ENCODE assay signal across 18 cellular contexts in the genomic region with DNA sequence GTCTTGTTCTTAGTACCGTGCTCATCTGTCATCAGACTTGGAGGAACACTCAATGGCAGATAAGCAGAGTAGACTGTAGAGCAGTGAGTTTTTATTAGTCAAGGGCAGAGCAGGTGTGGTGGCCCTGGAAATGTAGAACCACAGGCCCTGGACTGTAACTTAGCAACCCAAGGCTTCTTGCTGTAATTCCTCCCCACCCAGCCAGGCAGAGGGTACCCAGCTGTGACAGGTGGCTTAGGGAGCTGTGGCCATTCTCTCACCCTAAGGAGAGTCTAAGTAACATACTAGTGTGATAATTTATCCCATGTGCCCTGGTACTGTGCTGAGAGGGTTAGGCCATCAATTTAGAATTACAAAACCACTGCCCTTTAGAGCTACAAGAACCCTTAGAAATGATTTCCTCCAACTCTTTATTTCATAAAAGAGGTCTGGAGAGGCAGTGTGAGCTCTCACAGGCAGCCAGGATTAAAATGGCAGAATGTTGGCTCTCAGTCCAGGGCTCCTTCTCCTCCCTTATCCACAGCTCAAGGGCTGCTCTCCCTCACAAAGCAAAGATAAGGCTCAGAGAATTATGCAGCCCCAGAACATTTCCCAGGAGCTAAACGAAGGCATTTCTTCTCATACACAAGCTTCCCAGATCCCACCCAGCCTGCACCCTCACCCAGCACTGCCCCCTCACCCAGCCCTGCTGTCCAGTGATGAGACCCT. TPM values are rescaled to one million over a fixed set of nuclear protein-coding genes. Genes with fewer than 3 reads are reported as not detected.
A peak's percentile ranks its signal among the peaks of the same experiment; 100 is the strongest.
DNase-seq lines count a peak whose midpoint lies in the region; ATAC-seq and TF ChIP-seq lines count a peak whose summit lies in the region.
"Had no signal": no experiment of that assay in that cellular context is flagged by ENCODE, and none has a peak within 500 bp of the region (broad histone marks: within the 10 kb centered on the region; RNA-seq: fewer than 3 reads in every experiment).

No MANE protein-coding gene starts in this region.

- no peaks in the 10 kb centered on the region for H4K20me1 ChIP-seq in Loucy (ENCODE audit: insufficient read depth, low read length, poor library complexity, severe bottlenecking)

- no peaks in the 10 kb centered on the region for H3K36me3 Mint-ChIP-seq in CD4-positive, alpha-beta T cell (ENCODE audit: low read depth)
- H3K36me3 Mint-ChIP-seq: activated naive CD8-positive, alpha-beta T cell treated with anti-CD3 and anti-CD28 coated beads, Interleukin-2, amount 10 ng/mL, durations not matched to agents 7 days and 5 days had no signal

- no peaks in the 10 kb centered on the region for H3K27me3 ChIP-seq in CD4-positive, alpha-beta T cell (ENCODE audit: control insufficient read depth, insufficient read depth, low read length)
- no peaks in the 10 kb centered on the region for H3K27me3 ChIP-seq in Loucy (ENCODE audit: insufficient read depth, low read length, poor library complexity, severe bottlenecking)
- H3K27me3 ChIP-seq: SJCRH30 had no signal

- TF ChIP-seq CTCF in CD4-positive, alpha-beta T cell (IDR thresholded peaks at IDR 0.05) = no peak
- TF ChIP-seq CTCF in Loucy (conservative IDR thresholded peaks at IDR 0.05; ENCODE audit: low read length) = no peak

- peak overlapping the region; percentile 72 for H3K4me2 ChIP-seq in Loucy (ENCODE audit: low read depth, low read length, poor library complexity, severe bottlenecking)

- H3K4me1 Mint-ChIP-seq in CD4-positive, alpha-beta T cell (ENCODE audit: low read depth) = peaks cover 38% of the 10 kb centered on the region

- no peaks in the 10 kb centered on the region for H3K36me3 ChIP-seq in Loucy (ENCODE audit: insufficient read depth, low read length)
- H3K36me3 ChIP-seq: SJCRH30 had no signal

- intact Hi-C loops in CD4-positive, alpha-beta T cell (cut with DNase I, micrococcal nuclease) = loop anchor here in 1 of 2 experiments (10.0 kb wide), 3 partner anchors 298 to 1872 kb away; partner anchors contain the start of genes ACKR2, ANO10, EXOSC7 and HIGD1A

- POLR2A ChIA-PET in CD4-positive, alpha-beta T cell (lab: Charles Lee) = no interaction called here

- DNase-seq in CD4-positive, alpha-beta T cell = no peak
- DNase-seq in cerebellar cortex (ENCODE audit: low spot score) (peak; percentile 46), myocyte (ENCODE audit: low read depth) (peak; percentile 89), NCI-H1694 treated with DMSO at 0.1 percent for 48 hours (lab: John Stamatoyannopoulos, UW) (no peak)
- no peak for DNase-seq in activated CD8-positive, alpha-beta memory T cell treated with anti-CD3 and anti-CD28 coated beads, Interleukin-2, amount 50 U/mL, for 4 hours
- DNase-seq: activated B cell treated with CpG ODN at 0.5 μM for 24 hours; activated CD8-positive, alpha-beta memory T cell treated with anti-CD3 and anti-CD28 coated beads for 24 hours; activated naive CD8-positive, alpha-beta T cell treated with anti-CD3 and anti-CD28 coated beads, Interleukin-2, amount 10 ng/mL, durations not matched to agents 7 days and 5 days; Calu3; GF-D8; NCI-H2171; SJCRH30; stimulated activated CD4-positive, alpha-beta T cell treated with anti-CD3 and anti-CD28 coated beads, Interleukin-2, amount 100 ng/mL, for 24 hours; T-helper 2 cell had no signal

- H3K9me2 ChIP-seq in Loucy (replicated peaks; ENCODE audit: low read depth, low read length) = no peaks in the 10 kb centered on the region

- H3K9ac ChIP-seq in Loucy (ENCODE audit: low read depth, low read length, poor library complexity, severe bottlenecking) = no peak overlapping the region

- peak overlapping the region; percentile 4 for H3K4me3 Mint-ChIP-seq in CD4-positive, alpha-beta T cell
- H3K4me3 Mint-ChIP-seq: activated B cell treated with CpG ODN at 0.5 μM for 24 hours; activated naive CD8-positive, alpha-beta T cell treated with anti-CD3 and anti-CD28 coated beads, Interleukin-2, amount 10 ng/mL, durations not matched to agents 7 days and 5 days; activated T-helper 1 cell treated with anti-CD3 and anti-CD28 coated beads, Interleukin-12 subunit alpha, Interleukin-12 subunit beta, Interleukin-2, Interleukin-4 antibody, amounts not matched to agents 30 ng/mL and 10 ng/mL and 1 ng/mL, durations not matched to agents 14 hours and 24 hours and 36 hours had no signal

- H3K4me1 ChIP-seq in Loucy (ENCODE audit: insufficient read depth, low read length, poor library complexity, severe bottlenecking) = peaks cover 30% of the 10 kb centered on the region
- H3K4me1 ChIP-seq: SJCRH30 had no signal

- CTCF ChIA-PET in CD4-positive, alpha-beta T cell (lab: Charles Lee) = no interaction called here

- H2AFZ ChIP-seq in Loucy (ENCODE audit: low read length) = no peak overlapping the region

- ATAC-seq in CD4-positive, alpha-beta T cell (ENCODE audit: poor library complexity) = no peak
- ATAC-seq in HG02885 (IDR thresholded peaks at IDR 0.05; ENCODE audit: poor library complexity, unreplicated experiment) = no peak
- ATAC-seq: sciatic nerve had no signal

- H3K79me2 ChIP-seq in Loucy (ENCODE audit: insufficient read depth, low read length) = 0 out of 2 replicates have a peak, but pooled peaks cover 3% of the 10 kb centered on the region

- H3F3A ChIP-seq in Loucy (ENCODE audit: low read depth) = no peaks in the 10 kb centered on the region

- H3K27me3 Mint-ChIP-seq in CD4-positive, alpha-beta T cell = no peaks in the 10 kb centered on the region
- H3K27me3 Mint-ChIP-seq: activated B cell treated with CpG ODN at 0.5 μM for 24 hours had no signal

- no peaks in the 10 kb centered on the region for H3K9me3 ChIP-seq in CD4-positive, alpha-beta T cell (ENCODE audit: control insufficient read depth, low read length)
- H3K9me3 ChIP-seq in Loucy (ENCODE audit: insufficient read depth, low read depth, low read length) = no peaks in the 10 kb centered on the region
- H3K9me3 ChIP-seq: SJCRH30 had no signal

- H3K4me3 ChIP-seq in Loucy (ENCODE audit: low read length, poor library complexity, severe bottlenecking) = no peak overlapping the region
- H3K4me3 ChIP-seq: SJCRH30 had no signal

- no peak overlapping the region for H3K27ac Mint-ChIP-seq in CD4-positive, alpha-beta T cell
- H3K27ac Mint-ChIP-seq: activated B cell treated with CpG ODN at 0.5 μM for 24 hours; activated naive CD8-positive, alpha-beta T cell treated with anti-CD3 and anti-CD28 coated beads, Interleukin-2, amount 10 ng/mL, durations not matched to agents 7 days and 5 days; activated T-helper 1 cell treated with anti-CD3 and anti-CD28 coated beads, Interleukin-12 subunit alpha, Interleukin-12 subunit beta, Interleukin-2, Interleukin-4 antibody, amounts not matched to agents 30 ng/mL and 10 ng/mL and 1 ng/mL, durations not matched to agents 14 hours and 24 hours and 36 hours had no signal

- no peak overlapping the region for H3K27ac ChIP-seq in CD4-positive, alpha-beta T cell (ENCODE audit: low read depth, low read length)
- H3K27ac ChIP-seq: SJCRH30 had no signal

- H3K9me3 Mint-ChIP-seq in CD4-positive, alpha-beta T cell = no peaks in the 10 kb centered on the region
- H3K9me3 Mint-ChIP-seq: activated B cell treated with CpG ODN at 0.5 μM for 24 hours; activated naive CD8-positive, alpha-beta T cell treated with anti-CD3 and anti-CD28 coated beads, Interleukin-2, amount 10 ng/mL, durations not matched to agents 7 days and 5 days; activated T-helper 1 cell treated with anti-CD3 and anti-CD28 coated beads, Interleukin-12 subunit alpha, Interleukin-12 subunit beta, Interleukin-2, Interleukin-4 antibody, amounts not matched to agents 30 ng/mL and 10 ng/mL and 1 ng/mL, durations not matched to agents 14 hours and 24 hours and 36 hours had no signal

RNA-seq across cellular contexts. Expression of gene POMGNT2, which starts 3.0 kb away (rescaled TPM):
- 1 to 10 TPM; 6.8 to 8.4 TPM for total RNA-seq in CD4-positive, alpha-beta T cell
- 23.1 and 32.0 TPM in 2 replicates for total RNA-seq in myocyte
- polyA plus RNA-seq in myocyte (2012) = 22.3 TPM

Comparison
In these comparisons a context has a peak if more than half of its experiments do, and no peak if none do; other contexts are left out.
1. DNase-seq: peak in cerebellar cortex (single experiment) and myocyte (single experiment); none in CD4-positive, alpha-beta T cell (0 of 10), NCI-H1694 treated with DMSO at 0.1 percent for 48 hours (single experiment) and activated CD8-positive, alpha-beta memory T cell treated with anti-CD3 and anti-CD28 coated beads, Interleukin-2, amount 50 U/mL, for 4 hours (single experiment).